Comparison of ENCODE assay signal across 15 cellular contexts in the genomic region with DNA sequence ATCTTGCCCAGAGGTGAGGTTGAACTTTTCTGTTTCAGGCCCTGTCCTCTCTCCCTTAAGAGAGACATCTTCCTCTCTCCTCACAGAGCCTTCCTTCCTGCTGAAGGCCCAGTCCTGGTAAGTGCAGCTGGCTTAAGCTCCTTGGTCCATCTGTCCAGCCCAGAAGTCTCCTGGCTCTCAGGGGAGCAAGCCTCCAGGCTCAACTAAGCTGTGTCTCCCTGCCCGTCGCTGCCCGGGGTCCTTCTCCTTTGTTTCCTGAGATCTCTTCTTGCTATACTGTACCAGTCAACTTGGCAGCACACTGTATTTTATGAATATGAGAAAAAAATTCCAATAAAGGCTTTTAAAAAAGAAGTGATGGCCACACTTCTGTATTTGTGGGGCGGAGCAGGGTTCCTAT.
DNase-seq lines count a peak whose midpoint lies in the region; ATAC-seq and TF ChIP-seq lines count a peak whose summit lies in the region.
"Had no signal": no experiment of that assay in that cellular context is flagged by ENCODE, and none has a peak within 500 bp of the region (broad histone marks: within the 10 kb centered on the region; RNA-seq: fewer than 3 reads in every experiment).

No MANE protein-coding gene starts in this region.

- DNase-seq in activated effector memory CD4-positive, alpha-beta T cell treated with anti-CD3 and anti-CD28 coated beads, Interleukin-2, amount 50 U/mL, for 16 hours: peak; percentile 16
- DNase-seq in activated effector memory CD4-positive, alpha-beta T cell treated with Interleukin-2 at 50 U/mL for 16 hours: no peak
- no peak for DNase-seq in epithelial cell of prostate (ENCODE audit: low read depth, low spot score)
- DNase-seq in posterior vena cava (ENCODE audit: low spot score): peak; percentile 43
- DNase-seq in hepatocyte (ENCODE audit: low spot score): no peak
- no peak for DNase-seq in activated gamma-delta T cell (lab: John Stamatoyannopoulos, UW)
- DNase-seq in PC-3: no peak
- DNase-seq: Calu3; CD8-positive, alpha-beta T cell; DMS79 treated with DMSO at 0.1 percent for 48 hours; GF-D8; HFFc6 had no signal

- WGBS in hepatocyte (ENCODE audit: low lambda C conversion rate, missing lambda C conversion rate): 97% methylated on average over 4 of the region's 4 CpGs

- H3K4me1 ChIP-seq in hepatocyte (ENCODE audit: insufficient read depth) (peaks cover 9% of the 10 kb centered on the region), PC-3 (ENCODE audit: insufficient read depth, low read length) (no peaks in the 10 kb centered on the region)

- no peak overlapping the region for H2AFZ ChIP-seq in hepatocyte
- H2AFZ ChIP-seq in PC-3 (ENCODE audit: low read length): no peak overlapping the region
- H2AFZ ChIP-seq: GM23338 had no signal

- no peak for ATAC-seq in PC-3
- ATAC-seq: CD8-positive, alpha-beta T cell; GM23338; HCT116 had no signal

- TF ChIP-seq CTCF in hepatocyte (IDR thresholded peaks at IDR 0.05; ENCODE audit: poor library complexity) (no peak), PC-3 (conservative IDR thresholded peaks at IDR 0.05; ENCODE audit: low read depth, low read length) (no peak)

- POLR2A ChIA-PET in PC-3 (lab: Charles Lee; ENCODE audit: unreplicated experiment): no interaction called here

- no peak overlapping the region for H3K4me2 ChIP-seq in hepatocyte
- no peak overlapping the region for H3K4me2 ChIP-seq in PC-3 (ENCODE audit: low read length)
- H3K4me2 ChIP-seq: BLaER1 treated with 17β-estradiol and CSF1 and Interleukin-3, amounts not matched to agents 10 nM and 100 nM; GM23338 had no signal

- peak overlapping the region; percentile 31 for H3K27ac ChIP-seq in epithelial cell of prostate
- no peak overlapping the region for H3K27ac ChIP-seq in hepatocyte
- H3K27ac ChIP-seq in PC-3 (ENCODE audit: low read length): no peak overlapping the region
- H3K27ac ChIP-seq: BLaER1 treated with 17β-estradiol and CSF1 and Interleukin-3, amounts not matched to agents 10 nM and 100 nM had no signal

- H3F3A ChIP-seq in PC-3 (ENCODE audit: low read length, unreplicated experiment): no peaks in the 10 kb centered on the region

- intact Hi-C loops in posterior vena cava (cut with DNase I): no loop called here
- intact Hi-C loops in PC-3 (cut with micrococcal nuclease): no loop called here

- H3K79me2 ChIP-seq in hepatocyte: no peaks in the 10 kb centered on the region
- no peaks in the 10 kb centered on the region for H3K79me2 ChIP-seq in PC-3 (ENCODE audit: low read length)

- H4K20me1 ChIP-seq in hepatocyte (ENCODE audit: insufficient read depth, poor library complexity, severe bottlenecking) (no peaks in the 10 kb centered on the region), PC-3 (ENCODE audit: low read length) (no peaks in the 10 kb centered on the region)
- H4K20me1 ChIP-seq: BLaER1 treated with 17β-estradiol and CSF1 and Interleukin-3, amounts not matched to agents 10 nM and 100 nM had no signal

- H3K27me3 ChIP-seq in hepatocyte (no peaks in the 10 kb centered on the region), PC-3 (ENCODE audit: low read length) (no peaks in the 10 kb centered on the region)
- H3K27me3 ChIP-seq: BLaER1 treated with 17β-estradiol and CSF1 and Interleukin-3, amounts not matched to agents 10 nM and 100 nM had no signal

- no peak overlapping the region for H3K9ac ChIP-seq in PC-3 (ENCODE audit: low read length)
- H3K9ac ChIP-seq: BLaER1 treated with 17β-estradiol and CSF1 and Interleukin-3, amounts not matched to agents 10 nM and 100 nM had no signal

- CTCF ChIA-PET in PC-3 (lab: Charles Lee): no interaction called here

- no TSS peak for BruUV-seq in PC-3 (replicated peaks; lab: Mats Ljungman, UMichigan)

- no peaks in the 10 kb centered on the region for H3K9me3 ChIP-seq in hepatocyte (ENCODE audit: low read depth)
- no peaks in the 10 kb centered on the region for H3K9me3 ChIP-seq in PC-3 (ENCODE audit: low read length)

- H3K36me3 ChIP-seq in hepatocyte (replicated peaks; ENCODE audit: insufficient read depth, low read depth) (no peaks in the 10 kb centered on the region), PC-3 (ENCODE audit: low read depth, low read length) (no peaks in the 10 kb centered on the region)
- H3K36me3 ChIP-seq: BLaER1 treated with 17β-estradiol and CSF1 and Interleukin-3, amounts not matched to agents 10 nM and 100 nM had no signal

- no peaks in the 10 kb centered on the region for H3K9me2 ChIP-seq in hepatocyte (replicated peaks; ENCODE audit: insufficient read depth)
- H3K9me2 ChIP-seq in PC-3 (replicated peaks; ENCODE audit: low read length): no peaks in the 10 kb centered on the region

- H3K4me3 ChIP-seq in hepatocyte: no peak overlapping the region
- H3K4me3 ChIP-seq in PC-3 (ENCODE audit: low read length): no peak overlapping the region
- H3K4me3 ChIP-seq: BLaER1 treated with 17β-estradiol and CSF1 and Interleukin-3, amounts not matched to agents 10 nM and 100 nM; GM23338 had no signal

Comparison
In these comparisons a context has a peak if more than half of its experiments do, and no peak if none do; other contexts are left out.
1. DNase-seq: peak in activated effector memory CD4-positive, alpha-beta T cell treated with anti-CD3 and anti-CD28 coated beads, Interleukin-2, amount 50 U/mL, for 16 hours (single experiment) and posterior vena cava (single experiment); none in activated effector memory CD4-positive, alpha-beta T cell treated with Interleukin-2 at 50 U/mL for 16 hours (single experiment), epithelial cell of prostate (single experiment), hepatocyte (single experiment), activated gamma-delta T cell (single experiment) and PC-3 (single experiment).